Comparison of ENCODE assay signal across 1 cellular context in the genomic region with DNA sequence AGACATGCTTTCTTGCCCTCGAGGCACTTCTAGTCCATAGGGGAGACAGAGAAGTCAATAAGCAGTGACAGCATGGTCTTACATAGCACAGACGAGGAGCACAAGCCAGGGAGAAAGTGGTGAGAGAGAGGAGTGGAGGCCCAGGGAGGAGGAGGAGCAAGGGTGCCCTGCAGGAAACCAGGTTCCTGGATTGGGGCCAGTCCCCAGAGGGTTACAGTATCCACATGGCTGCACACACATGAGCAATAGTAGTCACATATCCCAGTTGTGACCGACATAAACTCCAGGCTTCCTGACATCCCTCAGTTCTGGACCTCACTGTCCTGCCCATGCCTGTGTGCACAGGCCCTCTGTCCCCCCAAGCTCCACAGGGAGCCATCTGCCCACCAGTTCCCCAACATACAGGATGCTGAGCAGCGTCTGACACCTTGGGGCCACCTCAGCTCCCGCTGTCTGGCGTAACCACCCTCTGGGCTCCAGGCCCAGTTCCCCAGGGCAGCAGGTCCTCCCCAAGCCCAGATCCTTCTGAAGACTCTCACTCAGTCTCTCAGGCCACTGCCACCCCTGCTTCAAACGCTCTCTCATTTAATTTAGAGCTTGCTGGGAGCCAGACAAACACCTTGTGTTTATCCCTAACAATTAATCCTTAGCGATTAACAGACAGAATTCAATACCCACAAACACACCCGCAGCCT.
A peak's percentile ranks its signal among the peaks of the same experiment; 100 is the strongest.
TF ChIP-seq lines count a peak whose summit lies in the region.

No MANE protein-coding gene starts in this region.

TF ChIP-seq in K562, 482 proteins besides CTCF, POLR2A, EP300 and RAD21:
- TF ChIP-seq, protein P1, sequence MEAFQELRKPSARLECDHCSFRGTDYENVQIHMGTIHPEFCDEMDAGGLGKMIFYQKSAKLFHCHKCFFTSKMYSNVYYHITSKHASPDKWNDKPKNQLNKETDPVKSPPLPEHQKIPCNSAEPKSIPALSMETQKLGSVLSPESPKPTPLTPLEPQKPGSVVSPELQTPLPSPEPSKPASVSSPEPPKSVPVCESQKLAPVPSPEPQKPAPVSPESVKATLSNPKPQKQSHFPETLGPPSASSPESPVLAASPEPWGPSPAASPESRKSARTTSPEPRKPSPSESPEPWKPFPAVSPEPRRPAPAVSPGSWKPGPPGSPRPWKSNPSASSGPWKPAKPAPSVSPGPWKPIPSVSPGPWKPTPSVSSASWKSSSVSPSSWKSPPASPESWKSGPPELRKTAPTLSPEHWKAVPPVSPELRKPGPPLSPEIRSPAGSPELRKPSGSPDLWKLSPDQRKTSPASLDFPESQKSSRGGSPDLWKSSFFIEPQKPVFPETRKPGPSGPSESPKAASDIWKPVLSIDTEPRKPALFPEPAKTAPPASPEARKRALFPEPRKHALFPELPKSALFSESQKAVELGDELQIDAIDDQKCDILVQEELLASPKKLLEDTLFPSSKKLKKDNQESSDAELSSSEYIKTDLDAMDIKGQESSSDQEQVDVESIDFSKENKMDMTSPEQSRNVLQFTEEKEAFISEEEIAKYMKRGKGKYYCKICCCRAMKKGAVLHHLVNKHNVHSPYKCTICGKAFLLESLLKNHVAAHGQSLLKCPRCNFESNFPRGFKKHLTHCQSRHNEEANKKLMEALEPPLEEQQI (IDR thresholded peaks at IDR 0.05): no peak
- TF ChIP-seq HLTF (IDR thresholded peaks at IDR 0.05) (no peak), SMARCA5 (IDR thresholded peaks at IDR 0.05) (no peak), ZNF512 (tag; IDR thresholded peaks at IDR 0.05) (no peak), NFIC (IDR thresholded peaks at IDR 0.05) (0 out of 2 replicates have a peak, but pooled peaks have one; percentile 25), TEAD2 (tag; IDR thresholded peaks at IDR 0.05) (no peak)
- TF ChIP-seq, protein P2, sequence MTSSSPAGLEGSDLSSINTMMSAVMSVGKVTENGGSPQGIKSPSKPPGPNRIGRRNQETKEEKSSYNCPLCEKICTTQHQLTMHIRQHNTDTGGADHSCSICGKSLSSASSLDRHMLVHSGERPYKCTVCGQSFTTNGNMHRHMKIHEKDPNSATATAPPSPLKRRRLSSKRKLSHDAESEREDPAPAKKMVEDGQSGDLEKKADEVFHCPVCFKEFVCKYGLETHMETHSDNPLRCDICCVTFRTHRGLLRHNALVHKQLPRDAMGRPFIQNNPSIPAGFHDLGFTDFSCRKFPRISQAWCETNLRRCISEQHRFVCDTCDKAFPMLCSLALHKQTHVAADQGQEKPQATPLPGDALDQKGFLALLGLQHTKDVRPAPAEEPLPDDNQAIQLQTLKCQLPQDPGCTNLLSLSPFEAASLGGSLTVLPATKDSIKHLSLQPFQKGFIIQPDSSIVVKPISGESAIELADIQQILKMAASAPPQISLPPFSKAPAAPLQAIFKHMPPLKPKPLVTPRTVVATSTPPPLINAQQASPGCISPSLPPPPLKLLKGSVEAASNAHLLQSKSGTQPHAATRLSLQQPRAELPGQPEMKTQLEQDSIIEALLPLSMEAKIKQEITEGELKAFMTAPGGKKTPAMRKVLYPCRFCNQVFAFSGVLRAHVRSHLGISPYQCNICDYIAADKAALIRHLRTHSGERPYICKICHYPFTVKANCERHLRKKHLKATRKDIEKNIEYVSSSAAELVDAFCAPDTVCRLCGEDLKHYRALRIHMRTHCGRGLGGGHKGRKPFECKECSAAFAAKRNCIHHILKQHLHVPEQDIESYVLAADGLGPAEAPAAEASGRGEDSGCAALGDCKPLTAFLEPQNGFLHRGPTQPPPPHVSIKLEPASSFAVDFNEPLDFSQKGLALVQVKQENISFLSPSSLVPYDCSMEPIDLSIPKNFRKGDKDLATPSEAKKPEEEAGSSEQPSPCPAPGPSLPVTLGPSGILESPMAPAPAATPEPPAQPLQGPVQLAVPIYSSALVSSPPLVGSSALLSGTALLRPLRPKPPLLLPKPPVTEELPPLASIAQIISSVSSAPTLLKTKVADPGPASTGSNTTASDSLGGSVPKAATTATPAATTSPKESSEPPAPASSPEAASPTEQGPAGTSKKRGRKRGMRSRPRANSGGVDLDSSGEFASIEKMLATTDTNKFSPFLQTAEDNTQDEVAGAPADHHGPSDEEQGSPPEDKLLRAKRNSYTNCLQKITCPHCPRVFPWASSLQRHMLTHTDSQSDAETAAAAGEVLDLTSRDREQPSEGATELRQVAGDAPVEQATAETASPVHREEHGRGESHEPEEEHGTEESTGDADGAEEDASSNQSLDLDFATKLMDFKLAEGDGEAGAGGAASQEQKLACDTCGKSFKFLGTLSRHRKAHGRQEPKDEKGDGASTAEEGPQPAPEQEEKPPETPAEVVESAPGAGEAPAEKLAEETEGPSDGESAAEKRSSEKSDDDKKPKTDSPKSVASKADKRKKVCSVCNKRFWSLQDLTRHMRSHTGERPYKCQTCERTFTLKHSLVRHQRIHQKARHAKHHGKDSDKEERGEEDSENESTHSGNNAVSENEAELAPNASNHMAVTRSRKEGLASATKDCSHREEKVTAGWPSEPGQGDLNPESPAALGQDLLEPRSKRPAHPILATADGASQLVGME (CRISPR knock-in tag; IDR thresholded peaks at IDR 0.05): no peak
